Comparison of ENCODE assay signal across 17 cellular contexts in the genomic region with DNA sequence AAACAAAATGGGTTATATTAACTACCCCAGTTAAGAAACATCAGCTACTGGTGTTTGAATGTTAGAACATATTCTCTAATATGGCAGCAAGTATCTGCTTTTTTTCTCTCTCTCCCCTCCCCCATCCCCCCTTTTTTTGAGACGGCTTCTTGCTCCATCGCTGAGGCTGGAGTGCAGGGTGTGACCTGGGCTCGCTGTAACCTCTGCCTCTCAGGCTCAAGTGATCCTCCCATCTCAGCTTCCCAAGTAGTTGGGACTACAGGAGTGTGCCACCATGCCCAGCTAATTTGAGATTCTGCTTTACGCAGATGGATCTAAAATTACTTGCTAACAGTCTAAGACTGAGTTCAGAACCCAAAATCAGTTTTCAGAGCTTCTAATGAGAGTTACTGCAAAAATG.
A peak's percentile ranks its signal among the peaks of the same experiment; 100 is the strongest.
DNase-seq lines count a peak whose midpoint lies in the region; ATAC-seq, FAIRE-seq and TF ChIP-seq lines count a peak whose summit lies in the region.
"Had no signal": no experiment of that assay in that cellular context is flagged by ENCODE, and none has a peak within 500 bp of the region (broad histone marks: within the 10 kb centered on the region; RNA-seq: fewer than 3 reads in every experiment).

No MANE protein-coding gene starts in this region.

- intact Hi-C loops in heart right ventricle (cut with DNase I): no loop called here
- intact Hi-C loops in cardiac septum (cut with DNase I): no loop called here

- 40 to 42% methylated on average over 4 of the region's 4 CpGs for WGBS in heart right ventricle, 2 donors

- H3K4me3 ChIP-seq in heart right ventricle (no peak overlapping the region), skeletal muscle tissue (ENCODE audit: low read length in 3 of 3) (peak overlapping the region in 2 of 3 donors; percentile 4 to 24)

- ATAC-seq in heart right ventricle: no peak
- no peak for ATAC-seq in HG03460 (IDR thresholded peaks at IDR 0.05; ENCODE audit: unreplicated experiment)
- ATAC-seq: activated CD8-positive, alpha-beta T cell treated with anti-CD3 and anti-CD28 coated beads for 36 hours; activated naive CD8-positive, alpha-beta T cell treated with anti-CD3 and anti-CD28 coated beads, Interleukin-2, amount 50 U/mL, for 24 hours; sciatic nerve had no signal

- H3K27ac ChIP-seq in heart right ventricle (peak overlapping the region in 9 of 10 donors; percentile 32 to 95 (median 79)), layer of hippocampus (ENCODE audit: low read depth, low read length) (peak overlapping the region; percentile 36), skeletal muscle tissue (ENCODE audit: low read depth, low read length) (peak overlapping the region; percentile 95)
- H3K27ac ChIP-seq: HL-60 had no signal

- H3K9ac ChIP-seq in skeletal muscle tissue (ENCODE audit: low read depth in 1 of 3, low read length in 3 of 3): peak overlapping the region in 2 of 3 donors; percentile 9 to 69

- H3K36me3 ChIP-seq in heart right ventricle (no peaks in the 10 kb centered on the region), skeletal muscle tissue (ENCODE audit: control insufficient read depth in 3 of 3, insufficient read depth in 3 of 3, low read length in 3 of 3) (no peaks in the 10 kb centered on the region)

- no peak for TF ChIP-seq CTCF in heart right ventricle (IDR thresholded peaks at IDR 0.05)

- DNase-seq in heart right ventricle (no peak), cardiac septum (ENCODE audit: low spot score) (no peak), T-helper 1 cell (no peak), GM12891 (ENCODE audit: insufficient read length, low spot score) (no peak), NOMO-1 (lab: John Stamatoyannopoulos, UW; ENCODE audit: unreplicated experiment in 2 of 2) (no peak)
- DNase-seq: activated CD8-positive, alpha-beta T cell treated with anti-CD3 and anti-CD28 coated beads for 36 hours; activated naive CD8-positive, alpha-beta T cell treated with anti-CD3 and anti-CD28 coated beads, Interleukin-2, amount 50 U/mL, for 24 hours; activated T-cell treated with anti-CD3 and anti-CD28 coated beads, Interleukin-2, amount 50 U/mL, for 48 hours; KBM-7; stimulated activated CD4-positive, alpha-beta T cell treated with anti-CD3 and anti-CD28 coated beads, Interleukin-4, amount 100 ng/mL, for 24 hours; stimulated activated CD8-positive, alpha-beta memory T cell treated with anti-CD3 and anti-CD28 coated beads, Interleukin-4, amount 100 ng/mL, for 48 hours had no signal

- H3K9me3 ChIP-seq in heart right ventricle (no peaks in the 10 kb centered on the region), skeletal muscle tissue (ENCODE audit: control insufficient read depth in 3 of 3, low read length in 3 of 3) (no peaks in the 10 kb centered on the region)

- no peak for TF ChIP-seq POLR2A in GM12891 (IDR thresholded peaks at IDR 0.05; ENCODE audit: low read depth, low read length)

- H3K27me3 ChIP-seq in heart right ventricle (no peaks in the 10 kb centered on the region), layer of hippocampus (ENCODE audit: control insufficient read depth, insufficient read depth, low read length) (no peaks in the 10 kb centered on the region), skeletal muscle tissue (ENCODE audit: control insufficient read depth in 3 of 3, insufficient read depth in 3 of 3, low read length in 3 of 3) (no peaks in the 10 kb centered on the region)

- H3K4me1 ChIP-seq in heart right ventricle (peaks cover 44 to 100% (median 97%) of the 10 kb centered on the region in 9 donors), skeletal muscle tissue (ENCODE audit: control insufficient read depth in 3 of 3, insufficient read depth in 3 of 3, low read length in 3 of 3) (peaks cover 81 to 90% (median 87%) of the 10 kb centered on the region in 3 donors)

- no peak for FAIRE-seq in GM12891 (lab: Jason Lieb, UNC)
- FAIRE-seq: RCC 7860 had no signal

TF ChIP-seq in GM12891, 5 proteins besides CTCF, POLR2A, EP300 and RAD21:
- TF ChIP-seq SPI1 (IDR thresholded peaks at IDR 0.05; ENCODE audit: low read depth, low read length): no peak
- TF ChIP-seq TAF1 (IDR thresholded peaks at IDR 0.05; ENCODE audit: low read depth, low read length): no peak
- TF ChIP-seq PAX5 (IDR thresholded peaks at IDR 0.05; ENCODE audit: insufficient read depth, low read length, severe bottlenecking): no peak
- no peak for TF ChIP-seq POLR2AphosphoS5 (IDR thresholded peaks at IDR 0.05; ENCODE audit: low read depth, low read length)
- TF ChIP-seq POU2F2 (IDR thresholded peaks at IDR 0.05; ENCODE audit: low read depth, low read length): no peak

Comparison
In these comparisons a context has a peak if more than half of its experiments do, and no peak if none do; other contexts are left out.
1. H3K27ac ChIP-seq: peak in every context shown above with its lines; median percentile 95 in skeletal muscle tissue; 79 in heart right ventricle; 36 in layer of hippocampus.
2. H3K4me3 ChIP-seq: peak in skeletal muscle tissue (2 of 3); none in heart right ventricle (0 of 10).